In the genomic region with DNA sequence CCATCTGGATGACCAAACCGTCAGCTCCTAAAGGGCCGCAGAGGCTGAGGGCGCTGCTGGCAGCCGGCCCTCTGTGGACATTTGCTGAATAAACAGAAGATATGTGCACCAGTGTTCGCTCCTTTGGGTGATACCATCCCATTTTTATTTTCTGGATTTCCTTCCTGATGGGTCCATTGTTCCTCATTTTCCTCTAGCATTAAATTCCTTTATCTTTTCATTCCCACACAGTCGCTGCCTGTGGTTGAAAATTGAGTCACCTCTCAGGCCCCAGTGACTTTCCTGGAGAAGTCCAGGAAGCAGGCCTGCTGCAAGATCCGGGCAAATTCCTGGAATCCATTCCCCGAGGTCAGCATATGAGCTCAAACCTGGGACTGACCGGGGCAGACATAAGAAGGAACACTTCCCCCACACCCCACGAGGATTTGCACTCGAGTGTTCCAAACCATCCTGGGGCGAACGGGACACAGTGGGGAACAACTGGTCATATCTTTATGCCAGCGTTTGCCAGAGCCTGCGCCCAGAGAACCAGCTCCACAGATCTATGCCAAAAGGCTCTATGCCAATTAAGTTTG, we compare ENCODE assay signal across 13 cellular contexts.
DNase-seq lines count a peak whose midpoint lies in the region; ATAC-seq and TF ChIP-seq lines count a peak whose summit lies in the region.
"Had no signal": no experiment of that assay in that cellular context is flagged by ENCODE, and none has a peak within 500 bp of the region (broad histone marks: within the 10 kb centered on the region; RNA-seq: fewer than 3 reads in every experiment).

No MANE protein-coding gene starts in this region.

- ATAC-seq in PC-3 (no peak), HG02610 (IDR thresholded peaks at IDR 0.05; ENCODE audit: unreplicated experiment) (no peak)
- ATAC-seq in activated T-helper 17 cell treated with anti-CD3 and anti-CD28 coated beads, Interleukin-2, amount 50 U/mL, for 72 hours (replicated peaks): no peak

- H3K27me3 Mint-ChIP-seq in activated CD4-positive, alpha-beta T cell treated with anti-CD3 and anti-CD28 coated beads, Interleukin-2, amount 10 ng/mL, durations not matched to agents 7 days and 5 days: no peaks in the 10 kb centered on the region
- H3K27me3 Mint-ChIP-seq in activated T-helper 17 cell treated with anti-CD3 and anti-CD28 coated beads, Interleukin-2, amount 50 U/mL, for 72 hours: no peaks in the 10 kb centered on the region

- TF ChIP-seq CTCF in PC-3 (conservative IDR thresholded peaks at IDR 0.05; ENCODE audit: low read depth, low read length) (no peak), fibroblast of the aortic adventitia (IDR thresholded peaks at IDR 0.05; ENCODE audit: insufficient read depth, low read length) (no peak), smooth muscle cell (IDR thresholded peaks at IDR 0.05; ENCODE audit: borderline replicate concordance, insufficient read depth, poor library complexity, severe bottlenecking) (no peak)

- no peak overlapping the region for H3K4me3 Mint-ChIP-seq in activated CD4-positive, alpha-beta T cell treated with anti-CD3 and anti-CD28 coated beads, Interleukin-2, amount 10 ng/mL, durations not matched to agents 7 days and 5 days
- no peak overlapping the region for H3K4me3 Mint-ChIP-seq in activated T-helper 17 cell treated with anti-CD3 and anti-CD28 coated beads, Interleukin-2, amount 50 U/mL, for 72 hours

- H3K79me2 ChIP-seq in PC-3 (ENCODE audit: low read length) (no peaks in the 10 kb centered on the region), smooth muscle cell (ENCODE audit: low read depth) (no peaks in the 10 kb centered on the region)

- no peaks in the 10 kb centered on the region for H3K9me3 Mint-ChIP-seq in activated CD4-positive, alpha-beta T cell treated with anti-CD3 and anti-CD28 coated beads, Interleukin-2, amount 10 ng/mL, durations not matched to agents 7 days and 5 days
- no peaks in the 10 kb centered on the region for H3K9me3 Mint-ChIP-seq in activated T-helper 17 cell treated with anti-CD3 and anti-CD28 coated beads, Interleukin-2, amount 50 U/mL, for 72 hours

- H3K9me2 ChIP-seq in PC-3 (replicated peaks; ENCODE audit: low read length): no peaks in the 10 kb centered on the region

- H3K4me3 ChIP-seq in PC-3 (ENCODE audit: low read length) (no peak overlapping the region), fibroblast of the aortic adventitia (ENCODE audit: low read depth, low read length) (no peak overlapping the region), smooth muscle cell (no peak overlapping the region)
- H3K4me3 ChIP-seq: breast epithelium, prostate gland, tibial nerve had no signal

- CTCF ChIA-PET in PC-3 (lab: Charles Lee): no interaction called here
- CTCF ChIA-PET in activated CD4-positive, alpha-beta T cell treated with anti-CD3 and anti-CD28 coated beads, Interleukin-2, amount 10 ng/mL, durations not matched to agents 7 days and 5 days (lab: Charles Lee): interaction anchor here (0.5 kb wide), 1 partner anchor 115 kb away, joined by 3 read pairs; no protein-coding TSS in a partner anchor

- peak; percentile 16 for DNase-seq in HK-2 (ENCODE audit: unreplicated experiment)
- DNase-seq in PC-3: no peak
- peak; percentile 57 for DNase-seq in fibroblast of the aortic adventitia (ENCODE audit: low read depth)
- no peak for DNase-seq in smooth muscle cell (lab: John Stamatoyannopoulos, UW; ENCODE audit: unreplicated experiment)
- DNase-seq in activated CD4-positive, alpha-beta T cell treated with anti-CD3 and anti-CD28 coated beads, Interleukin-2, amount 10 ng/mL, durations not matched to agents 7 days and 5 days: no peak
- DNase-seq in SW 1271 (lab: John Stamatoyannopoulos, UW): no peak
- DNase-seq: esophagus squamous epithelium, MM.1S had no signal

- POLR2A ChIA-PET in PC-3 (lab: Charles Lee; ENCODE audit: unreplicated experiment): no interaction called here
- POLR2A ChIA-PET in activated CD4-positive, alpha-beta T cell treated with anti-CD3 and anti-CD28 coated beads, Interleukin-2, amount 10 ng/mL, durations not matched to agents 7 days and 5 days (lab: Charles Lee): no interaction called here

- no TSS peak for BruUV-seq in PC-3 (replicated peaks; lab: Mats Ljungman, UMichigan)

- H3K9ac ChIP-seq in PC-3 (ENCODE audit: low read length): no peak overlapping the region
- H3K9ac ChIP-seq in smooth muscle cell (ENCODE audit: low read depth): no peak overlapping the region

- H3K36me3 Mint-ChIP-seq in activated CD4-positive, alpha-beta T cell treated with anti-CD3 and anti-CD28 coated beads, Interleukin-2, amount 10 ng/mL, durations not matched to agents 7 days and 5 days (ENCODE audit: low read depth): no peaks in the 10 kb centered on the region
- no peaks in the 10 kb centered on the region for H3K36me3 Mint-ChIP-seq in activated T-helper 17 cell treated with anti-CD3 and anti-CD28 coated beads, Interleukin-2, amount 50 U/mL, for 72 hours (ENCODE audit: low read depth)

- no peaks in the 10 kb centered on the region for H3K4me1 ChIP-seq in PC-3 (ENCODE audit: insufficient read depth, low read length)
- H3K4me1 ChIP-seq in smooth muscle cell (ENCODE audit: low read depth): peaks cover 10% of the 10 kb centered on the region
- H3K4me1 ChIP-seq: breast epithelium, esophagus squamous epithelium, prostate gland, tibial nerve had no signal

- H4K20me1 ChIP-seq in PC-3 (ENCODE audit: low read length) (no peaks in the 10 kb centered on the region), smooth muscle cell (ENCODE audit: low read depth) (no peaks in the 10 kb centered on the region)

- H3K27me3 ChIP-seq in PC-3 (ENCODE audit: low read length) (no peaks in the 10 kb centered on the region), smooth muscle cell (ENCODE audit: low read depth) (no peaks in the 10 kb centered on the region)
- H3K27me3 ChIP-seq: breast epithelium, esophagus squamous epithelium, tibial nerve had no signal

- H3K9me3 ChIP-seq in PC-3 (ENCODE audit: low read length) (no peaks in the 10 kb centered on the region), smooth muscle cell (replicated peaks; ENCODE audit: low read depth) (no peaks in the 10 kb centered on the region)
- H3K9me3 ChIP-seq: breast epithelium, esophagus squamous epithelium, prostate gland had no signal

- H3K27ac ChIP-seq in PC-3 (ENCODE audit: low read length) (no peak overlapping the region), smooth muscle cell (ENCODE audit: low read depth) (peak overlapping the region; percentile 7)
- H3K27ac ChIP-seq: prostate gland, tibial nerve had no signal

- intact Hi-C loops in PC-3 (cut with micrococcal nuclease): no loop called here

- WGBS in smooth muscle cell (ENCODE audit: low lambda C conversion rate): 61% methylated on average over 15 of the region's 15 CpGs

- no peaks in the 10 kb centered on the region for H3F3A ChIP-seq in PC-3 (ENCODE audit: low read length, unreplicated experiment)
- H3F3A ChIP-seq in smooth muscle cell (ENCODE audit: low read depth): no peaks in the 10 kb centered on the region

- H3K4me2 ChIP-seq in PC-3 (ENCODE audit: low read length) (peak overlapping the region; percentile 31; the same call in 1 of the 2 replicates), smooth muscle cell (peak overlapping the region; percentile 50)

- H3K4me1 Mint-ChIP-seq in activated CD4-positive, alpha-beta T cell treated with anti-CD3 and anti-CD28 coated beads, Interleukin-2, amount 10 ng/mL, durations not matched to agents 7 days and 5 days: peaks cover 7% of the 10 kb centered on the region
- no peaks in the 10 kb centered on the region for H3K4me1 Mint-ChIP-seq in activated T-helper 17 cell treated with anti-CD3 and anti-CD28 coated beads, Interleukin-2, amount 50 U/mL, for 72 hours

- H2AFZ ChIP-seq in PC-3 (ENCODE audit: low read length) (no peak overlapping the region), smooth muscle cell (ENCODE audit: low read depth) (peak overlapping the region; percentile 23)

- H3K36me3 ChIP-seq in PC-3 (ENCODE audit: low read depth, low read length) (no peaks in the 10 kb centered on the region), smooth muscle cell (ENCODE audit: low read depth) (no peaks in the 10 kb centered on the region)
- H3K36me3 ChIP-seq: breast epithelium, esophagus squamous epithelium, prostate gland, tibial nerve had no signal

- no peak overlapping the region for H3K27ac Mint-ChIP-seq in activated CD4-positive, alpha-beta T cell treated with anti-CD3 and anti-CD28 coated beads, Interleukin-2, amount 10 ng/mL, durations not matched to agents 7 days and 5 days
- no peak overlapping the region for H3K27ac Mint-ChIP-seq in activated T-helper 17 cell treated with anti-CD3 and anti-CD28 coated beads, Interleukin-2, amount 50 U/mL, for 72 hours

Comparison
In these comparisons a context has a peak if more than half of its experiments do, and no peak if none do; other contexts are left out.
1. DNase-seq: peak in HK-2 (single experiment) and fibroblast of the aortic adventitia (single experiment); none in PC-3 (single experiment), smooth muscle cell (single experiment), activated CD4-positive, alpha-beta T cell treated with anti-CD3 and anti-CD28 coated beads, Interleukin-2, amount 10 ng/mL, durations not matched to agents 7 days and 5 days (single experiment) and SW 1271 (0 of 2).